8 cellular contexts compared by ENCODE assay signal in the genomic region with DNA sequence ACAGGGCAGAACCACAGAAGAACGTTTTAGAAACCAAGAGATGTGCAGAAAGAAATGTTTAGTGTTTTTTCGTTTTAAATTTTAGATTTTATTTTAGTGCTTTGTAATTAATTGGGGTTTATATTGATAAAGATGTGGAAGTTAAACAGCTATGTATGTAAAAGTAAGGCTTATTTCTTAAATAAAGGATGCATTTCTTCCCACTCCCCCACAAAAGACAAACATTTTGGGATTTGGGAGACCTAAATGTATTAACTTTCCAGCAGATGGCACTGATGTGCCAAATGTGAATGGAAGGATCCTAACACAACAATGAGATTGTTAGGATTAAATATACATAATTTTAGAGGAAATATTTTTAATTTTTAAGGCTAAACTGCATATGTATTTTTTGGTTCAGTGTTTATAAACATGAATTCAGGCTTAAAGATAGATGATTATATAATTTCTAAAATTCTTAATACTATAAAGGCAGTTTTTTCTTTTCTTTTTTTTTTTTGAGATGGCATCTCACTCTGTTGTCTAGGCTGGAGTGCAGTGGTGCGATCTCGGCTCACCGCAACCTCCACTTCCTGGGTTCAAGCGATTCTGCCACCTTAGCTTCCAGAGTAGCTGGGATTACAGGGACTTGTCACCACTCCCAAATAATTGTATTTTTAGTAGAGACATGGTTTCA. TPM values are rescaled to one million over a fixed set of nuclear protein-coding genes. Genes with fewer than 3 reads are reported as not detected.
DNase-seq lines count a peak whose midpoint lies in the region; ATAC-seq and TF ChIP-seq lines count a peak whose summit lies in the region.

No MANE protein-coding gene starts in this region.

- no peaks in the 10 kb centered on the region for H3K9me2 ChIP-seq in PC-9 (ENCODE audit: insufficient read depth)

- H3K9me3 ChIP-seq in PC-9 (ENCODE audit: insufficient read depth, low read depth) (no peaks in the 10 kb centered on the region), uterus (no peaks in the 10 kb centered on the region)

- no peak overlapping the region for H3K4me2 ChIP-seq in PC-9

- intact Hi-C loops in PC-9 (cut with micrococcal nuclease; ENCODE audit: unreplicated experiment) (loop anchor here (1.0 to 10.0 kb wide), 4 partner anchors 165 to 426 kb away; partner anchors contain the start of gene DOK5), uterus (cut with DNase I; ENCODE audit: low total_unique reads) (no loop called here)

- peak; percentile 12 to 48 for DNase-seq in PC-9
- peak; percentile 51 for DNase-seq in fibroblast of villous mesenchyme (ENCODE audit: low read depth)
- no peak for DNase-seq in uterus

- TF ChIP-seq CTCF in 22Rv1 (IDR thresholded peaks at IDR 0.05) (peak; percentile 69), GM12872 (IDR thresholded peaks at IDR 0.05; ENCODE audit: insufficient read depth, low read depth, low read length) (peak; percentile 20; the same call in 1 of the 3 replicates), PC-9 (conservative IDR thresholded peaks at IDR 0.05) (peak; percentile 92), fibroblast of villous mesenchyme (IDR thresholded peaks at IDR 0.05; ENCODE audit: insufficient read depth, low read depth, low read length) (peak; percentile 55), uterus (IDR thresholded peaks at IDR 0.05) (peak; percentile 30 to 39 (median 37))

- CTCF ChIA-PET in PC-9 (lab: Charles Lee) = interaction anchor here (0.5 kb wide), 1 partner anchor 428 kb away, joined by 4 read pairs; no protein-coding TSS in a partner anchor

- no TSS peak for BruUV-seq in PC-9 (replicated peaks; lab: Mats Ljungman, UMichigan)

- no peaks in the 10 kb centered on the region for H3K79me2 ChIP-seq in PC-9 (ENCODE audit: low read depth)

- H3K36me3 ChIP-seq in PC-9 (ENCODE audit: low read depth) (peaks cover 15% of the 10 kb centered on the region; the same call in 1 of the 2 replicates), uterus (no peaks in the 10 kb centered on the region)

- POLR2A ChIA-PET in PC-9 (lab: Charles Lee; ENCODE audit: unreplicated experiment) = no interaction called here

- no peak for ATAC-seq in HG03460 (IDR thresholded peaks at IDR 0.05; ENCODE audit: unreplicated experiment)
- ATAC-seq in HG03457 (IDR thresholded peaks at IDR 0.05; ENCODE audit: unreplicated experiment) = no peak
- no peak for ATAC-seq in HG03521 (IDR thresholded peaks at IDR 0.05; ENCODE audit: unreplicated experiment)

- H3K4me1 ChIP-seq in PC-9 (replicated peaks; ENCODE audit: insufficient read depth) (peaks cover 9% of the 10 kb centered on the region), uterus (no peaks in the 10 kb centered on the region)

- H3K4me3 ChIP-seq in PC-9 (no peak overlapping the region), fibroblast of villous mesenchyme (ENCODE audit: low read depth, low read length) (no peak overlapping the region), uterus (no peak overlapping the region)

- H2AFZ ChIP-seq in PC-9 = no peak overlapping the region

- H3K27me3 ChIP-seq in PC-9 (ENCODE audit: insufficient read depth, low read depth) (no peaks in the 10 kb centered on the region), uterus (no peaks in the 10 kb centered on the region)

- no peak for TF ChIP-seq POLR2A in uterus (IDR thresholded peaks at IDR 0.05)

- H3F3A ChIP-seq in PC-9 (ENCODE audit: insufficient read depth, low read depth) = peaks cover 20% of the 10 kb centered on the region

- no peak overlapping the region for H3K27ac ChIP-seq in 22Rv1
- H3K27ac ChIP-seq in PC-9 = no peak overlapping the region
- no peak overlapping the region for H3K27ac ChIP-seq in uterus

- no peaks in the 10 kb centered on the region for H4K20me1 ChIP-seq in PC-9 (ENCODE audit: insufficient read depth)

RNA-seq across cellular contexts. Expression of gene PFDN4, which starts 12.0 kb away (rescaled TPM):
- total RNA-seq in PC-9 (2021) = 44.1 and 49.5 TPM in 2 replicates
- total RNA-seq in fibroblast of villous mesenchyme = 82.0 and 130 TPM in 2 replicates
- total RNA-seq in uterus = 100 to 1,000 TPM in 3 of 4 donors, 10 to 100 TPM in 1; 36.9 to 157 (median 124) TPM

RNA-seq across cellular contexts. Expression of gene CYP24A1, which starts 46.1 kb away (rescaled TPM):
- total RNA-seq in PC-9 (2021) (2.7 and 4.9 TPM in 2 replicates), fibroblast of villous mesenchyme (not detected in 2 replicates), uterus (1 to 10 TPM in 1 of 4 donors, not detected in 3; 4.8 TPM)

Comparison
In these comparisons a context has a peak if more than half of its experiments do, and no peak if none do; other contexts are left out.
1. CTCF ChIP-seq: peak in every context shown above with its lines; median percentile 92 in PC-9; 69 in 22Rv1; 55 in fibroblast of villous mesenchyme; 37 in uterus; 20 in GM12872.
2. DNase-seq: peak in PC-9 (2 of 2) and fibroblast of villous mesenchyme (single experiment); none in uterus (0 of 2).